Comparison of ENCODE assay signal across 15 cellular contexts in genomic region chr6:139316622-139317317, GRCh38. TPM values are rescaled to one million over a fixed set of nuclear protein-coding genes. Genes with fewer than 3 reads are reported as not detected.
DNase-seq lines count a peak whose midpoint lies in the region; ATAC-seq and TF ChIP-seq lines count a peak whose summit lies in the region.
"Had no signal": no experiment of that assay in that cellular context is flagged by ENCODE, and none has a peak within 500 bp of the region (broad histone marks: within the 10 kb centered on the region; RNA-seq: fewer than 3 reads in every experiment).

No MANE protein-coding gene starts in this region.

- TF ChIP-seq CTCF in GM12865 (IDR thresholded peaks at IDR 0.05; ENCODE audit: insufficient read depth, low read depth, low read length, missing control alignments), result no peak
- TF ChIP-seq CTCF in activated B cell treated with CpG ODN at 0.5 μM for 24 hours (IDR thresholded peaks at IDR 0.05), result no peak

- H3K27ac Mint-ChIP-seq in activated B cell treated with CpG ODN at 0.5 μM for 24 hours, result peak overlapping the region; percentile 26
- H3K27ac Mint-ChIP-seq: CD4-positive, alpha-beta T cell; T-cell had no signal

- H3K27me3 Mint-ChIP-seq in activated B cell treated with CpG ODN at 0.5 μM for 24 hours, result no peaks in the 10 kb centered on the region
- H3K27me3 Mint-ChIP-seq: CD4-positive, alpha-beta T cell; T-cell had no signal

- ATAC-seq in activated B cell treated with CpG ODN at 0.5 μM for 24 hours (ENCODE audit: low read depth), result no peak
- ATAC-seq: T-cell had no signal

- CTCF ChIA-PET in activated B cell treated with CpG ODN at 0.5 μM for 24 hours (lab: Charles Lee), result no interaction called here

- H3K4me1 Mint-ChIP-seq in activated B cell treated with CpG ODN at 0.5 μM for 24 hours, result peaks cover 14% of the 10 kb centered on the region

- no peak overlapping the region for H3K4me3 ChIP-seq in GM12865 (ENCODE audit: low read depth, low read length)
- no peak overlapping the region for H3K4me3 ChIP-seq in Jurkat, Clone E6-1 (ENCODE audit: low read length)

- POLR2A ChIA-PET in activated B cell treated with CpG ODN at 0.5 μM for 24 hours (lab: Charles Lee), result interaction anchor here (0.6 to 0.7 kb wide), 2 partner anchors 14 to 79 kb away, joined by 3 to 4 read pairs; no protein-coding TSS in a partner anchor

- H3K9me3 Mint-ChIP-seq in activated B cell treated with CpG ODN at 0.5 μM for 24 hours, result no peaks in the 10 kb centered on the region
- H3K9me3 Mint-ChIP-seq: T-cell had no signal

- H3K4me3 Mint-ChIP-seq in activated B cell treated with CpG ODN at 0.5 μM for 24 hours, result no peak overlapping the region
- H3K4me3 Mint-ChIP-seq: CD4-positive, alpha-beta T cell; T-cell had no signal

- intact Hi-C loops in activated B cell treated with CpG ODN at 0.5 μM for 24 hours (cut with micrococcal nuclease), result loop anchor here (1.0 kb wide), 1 partner anchor 9 kb away; no protein-coding TSS in a partner anchor
- intact Hi-C loops in head of caudate nucleus (cut with DNase I), result no loop called here

- no peaks in the 10 kb centered on the region for H3K36me3 Mint-ChIP-seq in activated B cell treated with CpG ODN at 0.5 μM for 24 hours (ENCODE audit: low read depth)

- DNase-seq in GM12865 (ENCODE audit: low read depth), result peak; percentile 10
- DNase-seq in Jurkat, Clone E6-1 (ENCODE audit: low read depth, low spot score), result peak; percentile 28
- DNase-seq in activated B cell treated with CpG ODN at 0.5 μM for 24 hours, result no peak
- peak; percentile 28 for DNase-seq in renal cortical epithelial cell (ENCODE audit: low read depth)
- no peak for DNase-seq in head of caudate nucleus
- DNase-seq in DMS53 treated with DMSO at 0.1 percent for 48 hours (lab: John Stamatoyannopoulos, UW; ENCODE audit: unreplicated experiment), result no peak
- no peak for DNase-seq in dedifferentiated amniotic fluid mesenchymal stem cell (ENCODE audit: extremely low spot score)
- DNase-seq: ACHN; CD4-positive, alpha-beta T cell; EL; NCI-H146; NCI-H226; NCI-H526; OCI-M1; T-cell had no signal

RNA-seq across cellular contexts. Expression of gene TXLNB, which starts 25.0 kb away (rescaled TPM):
- polyA plus RNA-seq in Jurkat, Clone E6-1 (2012; ENCODE audit: insufficient read depth, insufficient read length), result 0.52 TPM
- 1.9 and 2.4 TPM in 2 replicates for total RNA-seq in activated B cell treated with CpG ODN at 0.5 μM for 24 hours
- total RNA-seq in renal cortical epithelial cell, result 0.05 TPM in 1 of 2 replicates, not detected in the other

RNA-seq across cellular contexts. Expression of gene CITED2, which starts 57.7 kb away (rescaled TPM):
- 16.4 TPM for polyA plus RNA-seq in Jurkat, Clone E6-1 (2012; ENCODE audit: insufficient read depth, insufficient read length)
- total RNA-seq in activated B cell treated with CpG ODN at 0.5 μM for 24 hours (20.7 and 22.5 TPM in 2 replicates), renal cortical epithelial cell (55.7 and 151 TPM in 2 replicates)

Comparison
In these comparisons a context has a peak if more than half of its experiments do, and no peak if none do; other contexts are left out.
1. DNase-seq: peak in GM12865 (single experiment), Jurkat, Clone E6-1 (single experiment) and renal cortical epithelial cell (single experiment); none in activated B cell treated with CpG ODN at 0.5 μM for 24 hours (single experiment), head of caudate nucleus (0 of 42), DMS53 treated with DMSO at 0.1 percent for 48 hours (single experiment) and dedifferentiated amniotic fluid mesenchymal stem cell (single experiment).